In genomic region chr13:21051675-21052074, GRCh38 we compare ENCODE assay signal across 2 cellular contexts.
TF ChIP-seq lines count a peak whose summit lies in the region.

No MANE protein-coding gene starts in this region.

TF ChIP-seq in HepG2, 621 proteins besides CTCF, POLR2A, EP300 and RAD21:
- no peak for TF ChIP-seq MTA1 (CRISPR knock-in tag; IDR thresholded peaks at IDR 0.05; ENCODE audit: borderline replicate concordance)
- TF ChIP-seq ZNF512B (CRISPR knock-in tag; IDR thresholded peaks at IDR 0.05; ENCODE audit: borderline replicate concordance) = no peak
- no peak for TF ChIP-seq KDM4B (CRISPR knock-in tag; IDR thresholded peaks at IDR 0.05)
- TF ChIP-seq ZNF770 (CRISPR knock-in tag; IDR thresholded peaks at IDR 0.05) = peak; percentile 92
- no peak for TF ChIP-seq RELA (CRISPR knock-in tag; IDR thresholded peaks at IDR 0.05)
TF ChIP-seq in HepG2: peak in this region for 1.

TF ChIP-seq in WTC11, 78 proteins besides CTCF, POLR2A, EP300 and RAD21:
- TF ChIP-seq ZNF121 (CRISPR knock-in tag; IDR thresholded peaks at IDR 0.05) (no peak), ZNF425 (CRISPR knock-in tag; conservative IDR thresholded peaks at IDR 0.05) (no peak), JAZF1 (CRISPR knock-in tag; IDR thresholded peaks at IDR 0.05) (no peak), ZMAT4 (CRISPR knock-in tag; IDR thresholded peaks at IDR 0.05) (no peak), HMGA2 (CRISPR knock-in tag; IDR thresholded peaks at IDR 0.05) (no peak), AR (CRISPR knock-in tag; IDR thresholded peaks at IDR 0.05) (no peak), ZNF138 (CRISPR knock-in tag; conservative IDR thresholded peaks at IDR 0.05) (no peak), PREB (CRISPR knock-in tag; IDR thresholded peaks at IDR 0.05; ENCODE audit: borderline replicate concordance) (no peak), ZNF263 (CRISPR knock-in tag; IDR thresholded peaks at IDR 0.05; ENCODE audit: low read depth) (no peak), E2F1 (CRISPR knock-in tag; IDR thresholded peaks at IDR 0.05) (no peak)
